In the genomic region with DNA sequence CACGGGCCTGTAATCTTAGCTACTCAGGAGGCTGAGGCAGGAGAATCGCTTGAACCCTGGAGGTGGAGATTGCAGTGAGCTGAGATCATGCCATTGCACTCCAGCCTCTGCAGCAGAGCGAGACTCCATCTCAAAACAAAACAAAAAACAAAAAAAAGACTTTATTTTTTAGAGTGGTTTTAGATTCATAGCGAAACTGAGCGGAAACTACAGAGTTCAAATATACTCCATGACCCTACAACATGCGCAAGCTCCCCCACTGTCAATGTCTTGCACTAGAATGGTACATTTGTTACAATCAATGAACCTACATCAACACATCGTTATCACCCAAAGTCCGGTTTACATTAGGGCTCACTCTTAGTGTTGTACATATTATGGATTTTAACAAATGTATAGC, we compare ENCODE assay signal across 14 cellular contexts. TPM values are rescaled to one million over a fixed set of nuclear protein-coding genes. Genes with fewer than 3 reads are reported as not detected.
DNase-seq lines count a peak whose midpoint lies in the region; ATAC-seq and TF ChIP-seq lines count a peak whose summit lies in the region.
"Had no signal": no experiment of that assay in that cellular context is flagged by ENCODE, and none has a peak within 500 bp of the region (broad histone marks: within the 10 kb centered on the region; RNA-seq: fewer than 3 reads in every experiment).

No MANE protein-coding gene starts in this region.

- H3K4me1 Mint-ChIP-seq in activated CD4-positive, alpha-beta T cell treated with anti-CD3 and anti-CD28 coated beads for 36 hours = peaks cover 39% of the 10 kb centered on the region
- H3K4me1 Mint-ChIP-seq in naive B cell = peaks cover 33 to 70% (median 51%) of the 10 kb centered on the region in 3 donors

- intact Hi-C loops in activated CD4-positive, alpha-beta T cell treated with anti-CD3 and anti-CD28 coated beads for 36 hours (cut with DNase I, micrococcal nuclease) = loop anchor here (1.0 to 10.0 kb wide), 6 partner anchors 48 to 606 kb away; a partner anchor contains a TSS
- intact Hi-C loops in ovary (cut with DNase I) = no loop called here

- no peaks in the 10 kb centered on the region for H3K4me1 ChIP-seq in ovary (ENCODE audit: insufficient read depth)

- CTCF ChIA-PET in activated CD4-positive, alpha-beta T cell treated with anti-CD3 and anti-CD28 coated beads for 36 hours (lab: Charles Lee) = interaction anchor here (0.8 to 1.5 kb wide), 5 partner anchors 16 to 262 kb away, joined by 3 to 6 read pairs (median 5); no protein-coding TSS in a partner anchor

- H3K27me3 ChIP-seq in ovary = no peaks in the 10 kb centered on the region

- H3K4me3 Mint-ChIP-seq in activated CD4-positive, alpha-beta T cell treated with anti-CD3 and anti-CD28 coated beads for 36 hours = no peak overlapping the region
- H3K4me3 Mint-ChIP-seq in naive B cell = peak overlapping the region; percentile 41 to 97 (median 62)
- H3K4me3 Mint-ChIP-seq: H9 had no signal

- no peak overlapping the region for H3K4me3 ChIP-seq in ovary
- H3K4me3 ChIP-seq: thoracic aorta had no signal

- 97 to 99% (median 97%) methylated on average over 8 of the region's 8 CpGs for WGBS in ovary, 3 donors

- ATAC-seq in activated CD4-positive, alpha-beta T cell treated with anti-CD3 and anti-CD28 coated beads for 36 hours = peak; percentile 26
- ATAC-seq in GM21526 (IDR thresholded peaks at IDR 0.05; ENCODE audit: low FRiP score, unreplicated experiment) = peak; percentile 49
- peak; percentile 30 for ATAC-seq in HG03135 (IDR thresholded peaks at IDR 0.05; ENCODE audit: unreplicated experiment)
- no peak for ATAC-seq in naive B cell (ENCODE audit: low read depth in 2 of 2)
- ATAC-seq: left lobe of liver had no signal

- H3K27ac Mint-ChIP-seq in activated CD4-positive, alpha-beta T cell treated with anti-CD3 and anti-CD28 coated beads for 36 hours = no peak overlapping the region
- peak overlapping the region in 2 of 6 donors; percentile 43 to 59 for H3K27ac Mint-ChIP-seq in naive B cell
- H3K27ac Mint-ChIP-seq: H9 had no signal

- peak; percentile 36 for DNase-seq in activated CD4-positive, alpha-beta T cell treated with anti-CD3 and anti-CD28 coated beads for 36 hours
- no peak for DNase-seq in activated CD4-positive, alpha-beta T cell treated with anti-CD3 and anti-CD28 coated beads for 1 hour
- DNase-seq in naive B cell (no peak), ovary (no peak), D341Med (ENCODE audit: low spot score) (no peak), hippocampal formation (lab: John Stamatoyannopoulos, UW) (no peak)
- DNase-seq: 8988T; H9; NCI-H82; stimulated activated CD4-positive, alpha-beta T cell treated with anti-CD3 and anti-CD28 coated beads, Interleukin-4, amount 100 ng/mL, for 24 hours had no signal

- no peaks in the 10 kb centered on the region for H3K36me3 Mint-ChIP-seq in activated CD4-positive, alpha-beta T cell treated with anti-CD3 and anti-CD28 coated beads for 36 hours (ENCODE audit: low read depth)
- H3K36me3 Mint-ChIP-seq in naive B cell = no peaks in the 10 kb centered on the region

- no peaks in the 10 kb centered on the region for H3K9me3 ChIP-seq in ovary
- H3K9me3 ChIP-seq: thoracic aorta had no signal

- no peaks in the 10 kb centered on the region for H3K36me3 ChIP-seq in ovary
- H3K36me3 ChIP-seq: thoracic aorta had no signal

- no peak for TF ChIP-seq POLR2A in ovary (IDR thresholded peaks at IDR 0.05)

- POLR2A ChIA-PET in activated CD4-positive, alpha-beta T cell treated with anti-CD3 and anti-CD28 coated beads for 36 hours (lab: Charles Lee) = interaction anchor here (0.6 kb wide), 1 partner anchor 154 kb away, joined by 4 read pairs; no protein-coding TSS in a partner anchor

- no peak for TF ChIP-seq EP300 in ovary (IDR thresholded peaks at IDR 0.05)

- no peaks in the 10 kb centered on the region for H3K27me3 Mint-ChIP-seq in activated CD4-positive, alpha-beta T cell treated with anti-CD3 and anti-CD28 coated beads for 36 hours
- no peaks in the 10 kb centered on the region for H3K27me3 Mint-ChIP-seq in naive B cell

- no peak overlapping the region for H3K27ac ChIP-seq in ovary
- H3K27ac ChIP-seq: thoracic aorta had no signal

- no peak for TF ChIP-seq CTCF in ovary (IDR thresholded peaks at IDR 0.05)

- no peaks in the 10 kb centered on the region for H3K9me3 Mint-ChIP-seq in activated CD4-positive, alpha-beta T cell treated with anti-CD3 and anti-CD28 coated beads for 36 hours (ENCODE audit: low read depth)
- H3K9me3 Mint-ChIP-seq in naive B cell = peaks cover 1 to 9% (median 5%) of the 10 kb centered on the region in 7 donors

RNA-seq across cellular contexts. Expression of a gene that starts 2.2 kb away (rescaled TPM):
- 10 to 100 TPM; 39.2 to 43.4 TPM for total RNA-seq in activated CD4-positive, alpha-beta T cell treated with anti-CD3 and anti-CD28 coated beads for 36 hours
- 10 to 100 TPM; 66.0 to 87.6 (median 75.1) TPM for polyA plus RNA-seq in naive B cell (ENCODE audit: low read depth in 6 of 6)
- 100 to 1,000 TPM; 130 to 343 (median 251) TPM for total RNA-seq in ovary
- 100 to 1,000 TPM; 192 to 788 TPM for polyA plus RNA-seq in ovary

RNA-seq across cellular contexts. Expression of a gene that starts 14.6 kb away (rescaled TPM):
- 10 to 100 TPM; 44.2 to 48.9 TPM for total RNA-seq in activated CD4-positive, alpha-beta T cell treated with anti-CD3 and anti-CD28 coated beads for 36 hours
- polyA plus RNA-seq in naive B cell (ENCODE audit: low read depth in 6 of 6) = 10 to 100 TPM; 32.6 to 42.8 (median 39.9) TPM
- 10 to 100 TPM; 30.8 to 65.5 (median 42.3) TPM for total RNA-seq in ovary
- 10 to 100 TPM; 23.4 to 99.9 TPM for polyA plus RNA-seq in ovary

RNA-seq across cellular contexts. Expression of a gene that starts 14.6 kb away (rescaled TPM):
- total RNA-seq in activated CD4-positive, alpha-beta T cell treated with anti-CD3 and anti-CD28 coated beads for 36 hours = 1 to 10 TPM; 6.6 to 6.7 TPM
- polyA plus RNA-seq in naive B cell (ENCODE audit: low read depth in 6 of 6) = 1 to 10 TPM in 4 of 6 donors, under 1 TPM in 1, not detected in 1; 0.50 to 2.0 (median 1.5) TPM
- total RNA-seq in ovary = 1 to 10 TPM; 2.1 to 6.4 (median 6.1) TPM
- 1 to 10 TPM in 1 of 2 donors, under 1 TPM in 1; 0.56 to 1.0 TPM for polyA plus RNA-seq in ovary

Comparison
In these comparisons a context has a peak if more than half of its experiments do, and no peak if none do; other contexts are left out.
1. ATAC-seq: peak in activated CD4-positive, alpha-beta T cell treated with anti-CD3 and anti-CD28 coated beads for 36 hours (single experiment), GM21526 (single experiment) and HG03135 (single experiment); none in naive B cell (0 of 2).
2. intact Hi-C loops: an anchor here in activated CD4-positive, alpha-beta T cell treated with anti-CD3 and anti-CD28 coated beads for 36 hours (1.0 to 10.0 kb wide); none called in ovary.